Comparison of ENCODE assay signal across 1 cellular context in the genomic region with DNA sequence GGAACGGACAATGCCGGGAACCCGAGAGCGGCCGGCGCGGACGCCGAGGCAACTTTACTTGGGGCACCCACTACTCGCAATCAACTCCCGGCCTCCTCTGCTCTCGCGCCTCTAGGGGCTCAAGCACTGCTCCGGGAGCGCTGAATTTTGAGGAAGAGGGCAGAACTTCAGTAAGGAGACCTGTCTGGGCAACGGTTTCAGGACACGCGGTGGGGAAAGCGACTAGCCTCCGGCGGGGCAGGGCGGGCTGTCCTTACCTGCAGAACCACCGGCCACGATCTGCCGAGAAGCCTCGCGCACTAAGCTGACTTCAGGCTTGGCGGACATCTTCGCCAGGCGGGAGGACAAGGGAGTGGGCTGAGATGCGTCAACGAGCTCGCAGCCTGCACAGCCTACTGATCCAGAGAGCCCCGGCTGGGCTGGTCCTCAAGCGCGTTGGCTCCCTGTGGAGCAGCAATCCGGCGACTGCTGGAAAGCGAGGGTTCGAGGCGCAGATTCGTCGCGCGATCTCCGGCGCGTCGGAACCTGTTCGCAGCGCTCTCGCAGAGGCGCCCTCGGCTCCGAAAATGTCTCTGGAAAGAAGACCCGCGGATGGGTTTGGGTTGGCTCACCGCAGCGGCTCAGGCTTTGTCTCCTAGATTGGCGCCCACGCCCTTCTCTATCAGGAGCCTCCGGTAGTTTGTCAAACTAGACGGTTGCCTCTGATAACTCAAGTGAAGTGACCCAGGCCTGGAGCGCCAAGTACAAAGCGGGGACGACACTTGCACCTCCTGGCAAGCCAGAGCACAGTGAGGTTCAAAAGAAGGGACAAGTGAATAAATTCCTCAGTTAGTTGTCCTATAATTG.
A peak's percentile ranks its signal among the peaks of the same experiment; 100 is the strongest.
TF ChIP-seq lines count a peak whose summit lies in the region.

A gene (minus strand): TSS at position 583 of the 846 bp plus-strand sequence.

TF ChIP-seq in HCT116, 20 proteins besides CTCF, POLR2A, EP300 and RAD21:
- TF ChIP-seq, protein P1, sequence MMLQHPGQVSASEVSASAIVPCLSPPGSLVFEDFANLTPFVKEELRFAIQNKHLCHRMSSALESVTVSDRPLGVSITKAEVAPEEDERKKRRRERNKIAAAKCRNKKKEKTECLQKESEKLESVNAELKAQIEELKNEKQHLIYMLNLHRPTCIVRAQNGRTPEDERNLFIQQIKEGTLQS (IDR thresholded peaks at IDR 0.05), result no peak; the same call in 1 of the 2 replicates
- TF ChIP-seq SRF (IDR thresholded peaks at IDR 0.05; ENCODE audit: low read depth) (no peak), ZFX (IDR thresholded peaks at IDR 0.05) (peak; percentile 52), SIN3A (IDR thresholded peaks at IDR 0.05; ENCODE audit: low read depth) (peak; percentile 64), POLR2AphosphoS5 (IDR thresholded peaks at IDR 0.05; ENCODE audit: low read depth, low read length) (peak; percentile 93), CBX3 (IDR thresholded peaks at IDR 0.05; ENCODE audit: low read depth) (peak; percentile 84; the same call in 1 of the 2 replicates), ZNF274 (IDR thresholded peaks at IDR 0.05; ENCODE audit: low read depth, low read length) (no peak), EZH2phosphoT487 (IDR thresholded peaks at IDR 0.05; ENCODE audit: borderline replicate concordance) (no peak), EZH2 (IDR thresholded peaks at IDR 0.05) (no peak), YY1 (IDR thresholded peaks at IDR 0.05; ENCODE audit: extremely low read depth, insufficient replicate concordance, low read depth, low read length) (peak; percentile 73)
- TF ChIP-seq, protein P2, sequence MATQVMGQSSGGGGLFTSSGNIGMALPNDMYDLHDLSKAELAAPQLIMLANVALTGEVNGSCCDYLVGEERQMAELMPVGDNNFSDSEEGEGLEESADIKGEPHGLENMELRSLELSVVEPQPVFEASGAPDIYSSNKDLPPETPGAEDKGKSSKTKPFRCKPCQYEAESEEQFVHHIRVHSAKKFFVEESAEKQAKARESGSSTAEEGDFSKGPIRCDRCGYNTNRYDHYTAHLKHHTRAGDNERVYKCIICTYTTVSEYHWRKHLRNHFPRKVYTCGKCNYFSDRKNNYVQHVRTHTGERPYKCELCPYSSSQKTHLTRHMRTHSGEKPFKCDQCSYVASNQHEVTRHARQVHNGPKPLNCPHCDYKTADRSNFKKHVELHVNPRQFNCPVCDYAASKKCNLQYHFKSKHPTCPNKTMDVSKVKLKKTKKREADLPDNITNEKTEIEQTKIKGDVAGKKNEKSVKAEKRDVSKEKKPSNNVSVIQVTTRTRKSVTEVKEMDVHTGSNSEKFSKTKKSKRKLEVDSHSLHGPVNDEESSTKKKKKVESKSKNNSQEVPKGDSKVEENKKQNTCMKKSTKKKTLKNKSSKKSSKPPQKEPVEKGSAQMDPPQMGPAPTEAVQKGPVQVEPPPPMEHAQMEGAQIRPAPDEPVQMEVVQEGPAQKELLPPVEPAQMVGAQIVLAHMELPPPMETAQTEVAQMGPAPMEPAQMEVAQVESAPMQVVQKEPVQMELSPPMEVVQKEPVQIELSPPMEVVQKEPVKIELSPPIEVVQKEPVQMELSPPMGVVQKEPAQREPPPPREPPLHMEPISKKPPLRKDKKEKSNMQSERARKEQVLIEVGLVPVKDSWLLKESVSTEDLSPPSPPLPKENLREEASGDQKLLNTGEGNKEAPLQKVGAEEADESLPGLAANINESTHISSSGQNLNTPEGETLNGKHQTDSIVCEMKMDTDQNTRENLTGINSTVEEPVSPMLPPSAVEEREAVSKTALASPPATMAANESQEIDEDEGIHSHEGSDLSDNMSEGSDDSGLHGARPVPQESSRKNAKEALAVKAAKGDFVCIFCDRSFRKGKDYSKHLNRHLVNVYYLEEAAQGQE (IDR thresholded peaks at IDR 0.05; ENCODE audit: low read depth), result no peak
- TF ChIP-seq, protein P3, sequence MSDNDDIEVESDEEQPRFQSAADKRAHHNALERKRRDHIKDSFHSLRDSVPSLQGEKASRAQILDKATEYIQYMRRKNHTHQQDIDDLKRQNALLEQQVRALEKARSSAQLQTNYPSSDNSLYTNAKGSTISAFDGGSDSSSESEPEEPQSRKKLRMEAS (IDR thresholded peaks at IDR 0.05), result peak; percentile 80
- TF ChIP-seq, protein P4, sequence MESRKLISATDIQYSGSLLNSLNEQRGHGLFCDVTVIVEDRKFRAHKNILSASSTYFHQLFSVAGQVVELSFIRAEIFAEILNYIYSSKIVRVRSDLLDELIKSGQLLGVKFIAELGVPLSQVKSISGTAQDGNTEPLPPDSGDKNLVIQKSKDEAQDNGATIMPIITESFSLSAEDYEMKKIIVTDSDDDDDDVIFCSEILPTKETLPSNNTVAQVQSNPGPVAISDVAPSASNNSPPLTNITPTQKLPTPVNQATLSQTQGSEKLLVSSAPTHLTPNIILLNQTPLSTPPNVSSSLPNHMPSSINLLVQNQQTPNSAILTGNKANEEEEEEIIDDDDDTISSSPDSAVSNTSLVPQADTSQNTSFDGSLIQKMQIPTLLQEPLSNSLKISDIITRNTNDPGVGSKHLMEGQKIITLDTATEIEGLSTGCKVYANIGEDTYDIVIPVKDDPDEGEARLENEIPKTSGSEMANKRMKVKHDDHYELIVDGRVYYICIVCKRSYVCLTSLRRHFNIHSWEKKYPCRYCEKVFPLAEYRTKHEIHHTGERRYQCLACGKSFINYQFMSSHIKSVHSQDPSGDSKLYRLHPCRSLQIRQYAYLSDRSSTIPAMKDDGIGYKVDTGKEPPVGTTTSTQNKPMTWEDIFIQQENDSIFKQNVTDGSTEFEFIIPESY (IDR thresholded peaks at IDR 0.05; ENCODE audit: extremely low read depth, insufficient replicate concordance, low read length), result peak; percentile 62
